Comparison of ENCODE assay signal across 29 cellular contexts in the genomic region with DNA sequence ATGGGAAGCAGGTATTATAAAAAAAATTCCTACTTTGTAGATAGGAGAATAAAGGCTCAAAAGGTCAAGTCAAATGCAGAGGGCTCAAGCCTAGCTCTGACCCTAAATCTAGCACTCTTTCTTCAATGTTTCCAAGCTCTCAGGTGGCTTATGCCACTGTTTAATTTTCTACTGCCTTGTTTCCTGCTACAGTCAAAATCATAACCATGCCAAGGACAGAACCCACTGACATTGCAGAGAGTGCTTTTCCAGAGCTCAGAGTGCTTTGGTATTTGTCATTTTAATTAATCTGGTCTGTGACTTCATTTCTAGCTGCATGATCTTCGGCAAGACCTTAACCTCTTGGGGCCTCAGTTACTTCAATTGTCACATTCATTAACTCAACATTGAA.
"Had no signal": no experiment of that assay in that cellular context is flagged by ENCODE, and none has a peak within 500 bp of the region (broad histone marks: within the 10 kb centered on the region; RNA-seq: fewer than 3 reads in every experiment).

No MANE protein-coding gene starts in this region.

- ATAC-seq: left cardiac atrium; left lung; lower lobe of right lung; natural killer cell; right lobe of liver; stimulated activated memory B cell treated with anti-CD40 and anti-IgM and Interleukin-4, amounts not matched to agents 10 μg/mL and 1 μg/mL and 100 μg/mL, for 72 hours; stimulated activated naive CD8-positive, alpha-beta T cell treated with anti-CD3 and anti-CD28 coated beads, Interleukin-15, amount 100 ng/mL, for 72 hours had no signal

- H3K4me1 ChIP-seq: left lung, lower lobe of right lung, neural progenitor cell, right atrium auricular region, right lobe of liver, testis, upper lobe of left lung, vagina had no signal

- DNase-seq: islet precursor cell; kidney glomerular epithelial cell; left cardiac atrium; lower lobe of right lung; mammary epithelial cell; mesenchymal stem cell; naive B cell; natural killer cell; nephron progenitor cell; occipital lobe; right lobe of liver; stimulated activated CD4-positive, alpha-beta T cell treated with anti-CD3 and anti-CD28 coated beads, Interleukin-1b, Interleukin-23, amount 100 ng/mL, for 48 hours; stimulated activated CD4-positive, alpha-beta T cell treated with anti-CD3 and anti-CD28 coated beads, Interleukin-2, amount 100 ng/mL, for 48 hours; stimulated activated CD4-positive, alpha-beta T cell treated with anti-CD3 and anti-CD28 coated beads, Interleukin-4, amount 100 ng/mL, for 4 hours; stimulated activated CD8-positive, alpha-beta memory T cell treated with anti-CD3 and anti-CD28 coated beads, Interleukin-4, amount 100 ng/mL, for 48 hours; stimulated activated naive CD4-positive, alpha-beta T cell treated with Interleukin-2 at 50 U/mL for 16 hours; stimulated activated naive CD8-positive, alpha-beta T cell treated with anti-CD3 and anti-CD28 coated beads, Interleukin-15, amount 100 ng/mL, for 72 hours; testis; thyroid gland; upper lobe of left lung had no signal

- H3K36me3 ChIP-seq: left lung, lower lobe of right lung, neural progenitor cell, neutrophil, right atrium auricular region, right lobe of liver, thyroid gland, transverse colon, upper lobe of left lung, vagina had no signal

- H3K27me3 ChIP-seq: hepatocyte, left lung, neural progenitor cell, neutrophil, right atrium auricular region, right lobe of liver, testis, thyroid gland, transverse colon, upper lobe of left lung, vagina had no signal

- H3K4me3 ChIP-seq: hepatocyte, left lung, lower lobe of right lung, neural progenitor cell, right atrium auricular region, right lobe of liver, smooth muscle cell, testis, thyroid gland, transverse colon, upper lobe of left lung, vagina had no signal

- H3K9me3 ChIP-seq: left lung, lower lobe of right lung, neutrophil, right atrium auricular region, right lobe of liver, testis, thyroid gland, transverse colon, upper lobe of left lung, vagina had no signal

- H3K27ac ChIP-seq: hepatocyte, left lung, lower lobe of right lung, neural progenitor cell, neutrophil, right atrium auricular region, right lobe of liver, testis, upper lobe of left lung, vagina had no signal
